ENCODE assay signal across 9 cellular contexts in the genomic region with DNA sequence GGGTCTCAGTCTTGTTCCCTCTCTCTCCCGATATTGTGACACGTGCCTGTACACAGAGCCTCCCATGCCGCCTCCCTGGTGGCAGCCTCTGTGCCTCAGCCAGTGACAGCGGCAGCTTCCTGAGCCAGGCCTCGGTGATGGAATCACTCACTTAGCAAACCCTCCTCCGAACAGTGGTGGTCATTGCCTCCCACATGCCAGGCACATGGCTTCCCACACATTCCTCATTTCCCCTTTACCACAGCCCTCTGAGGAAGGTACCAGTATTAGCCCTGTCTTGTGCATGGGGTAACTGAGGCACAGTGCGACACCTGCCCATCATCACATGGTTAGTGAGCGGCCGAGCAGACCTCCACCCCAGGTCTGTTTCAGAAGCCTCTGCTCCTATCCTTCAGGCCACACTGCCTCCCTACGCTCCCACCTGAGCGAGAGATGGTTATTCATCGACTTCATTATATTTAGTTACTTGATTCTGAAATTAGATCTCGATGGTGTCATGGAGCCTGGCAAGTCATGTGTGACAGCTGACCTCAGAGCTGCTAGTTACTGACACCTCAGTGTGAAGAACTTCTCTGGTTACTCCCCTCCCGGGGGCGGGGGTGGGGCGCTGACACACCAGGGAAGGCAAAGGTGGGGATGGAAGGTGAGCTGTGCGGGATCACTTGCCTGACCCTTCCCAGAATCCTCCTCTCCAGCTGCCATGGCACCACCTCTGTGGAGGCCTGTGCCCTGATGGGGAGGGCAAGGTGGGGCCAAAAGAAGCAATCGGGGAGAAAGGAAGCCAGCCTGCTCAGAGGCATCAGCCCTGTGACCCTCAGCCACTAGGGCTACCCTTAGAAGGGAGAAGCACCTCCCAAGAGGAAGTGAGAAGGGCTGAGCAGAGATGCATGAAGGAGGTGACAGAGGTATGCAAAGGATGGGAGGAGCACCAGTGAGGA. TPM values are rescaled to one million over a fixed set of nuclear protein-coding genes. Genes with fewer than 3 reads are reported as not detected.
A peak's percentile ranks its signal among the peaks of the same experiment; 100 is the strongest.
DNase-seq lines count a peak whose midpoint lies in the region; ATAC-seq and TF ChIP-seq lines count a peak whose summit lies in the region.
"Had no signal": no experiment of that assay in that cellular context is flagged by ENCODE, and none has a peak within 500 bp of the region (broad histone marks: within the 10 kb centered on the region; RNA-seq: fewer than 3 reads in every experiment).

No MANE protein-coding gene starts in this region.

- no peaks in the 10 kb centered on the region for H3K27me3 ChIP-seq in adrenal gland
- H3K27me3 ChIP-seq: heart right ventricle had no signal

- no peak overlapping the region for H3K4me3 ChIP-seq in adrenal gland
- H3K4me3 ChIP-seq: heart right ventricle had no signal

- no peak overlapping the region for H3K27ac ChIP-seq in adrenal gland
- H3K27ac ChIP-seq: heart right ventricle had no signal

- no peak for TF ChIP-seq POLR2A in adrenal gland (IDR thresholded peaks at IDR 0.05)

- no peaks in the 10 kb centered on the region for H3K9me3 Mint-ChIP-seq in stimulated activated naive CD8-positive, alpha-beta T cell treated with anti-CD3 and anti-CD28 coated beads, Interleukin-15, amount 100 ng/mL, for 72 hours

- H3K36me3 ChIP-seq in adrenal gland (replicated peaks in 1 of 2): no peaks in the 10 kb centered on the region
- H3K36me3 ChIP-seq: heart right ventricle had no signal

- H3K4me1 Mint-ChIP-seq in stimulated activated naive CD8-positive, alpha-beta T cell treated with anti-CD3 and anti-CD28 coated beads, Interleukin-15, amount 100 ng/mL, for 72 hours: no peaks in the 10 kb centered on the region
- H3K4me1 Mint-ChIP-seq in T-helper 17 cell: peaks cover 5% of the 10 kb centered on the region

- no peaks in the 10 kb centered on the region for H3K27me3 Mint-ChIP-seq in stimulated activated naive CD8-positive, alpha-beta T cell treated with anti-CD3 and anti-CD28 coated beads, Interleukin-15, amount 100 ng/mL, for 72 hours
- peaks cover 16% of the 10 kb centered on the region for H3K27me3 Mint-ChIP-seq in T-helper 17 cell

- intact Hi-C loops in adrenal gland (cut with DNase I): no loop called here

- DNase-seq in stimulated activated naive CD8-positive, alpha-beta T cell treated with anti-CD3 and anti-CD28 coated beads, Interleukin-15, Interleukin-2, amounts not matched to agents 100 U/mL and 50 U/mL, for 24 hours: no peak
- DNase-seq in stimulated activated naive CD8-positive, alpha-beta T cell treated with anti-CD3 and anti-CD28 coated beads, Interleukin-15, amount 100 ng/mL, for 72 hours: no peak
- no peak for DNase-seq in T-helper 17 cell
- no peak for DNase-seq in A172 (ENCODE audit: low spot score)
- DNase-seq in T-helper 2 cell: no peak
- no peak for DNase-seq in COR-L47 (lab: John Stamatoyannopoulos, UW)
- DNase-seq in adrenal gland: no peak

- H3K4me3 Mint-ChIP-seq in stimulated activated naive CD8-positive, alpha-beta T cell treated with anti-CD3 and anti-CD28 coated beads, Interleukin-15, amount 100 ng/mL, for 72 hours: no peak overlapping the region
- no peak overlapping the region for H3K4me3 Mint-ChIP-seq in T-helper 17 cell

- peaks cover 0 to 7% of the 10 kb centered on the region in 2 donors for H3K4me1 ChIP-seq in adrenal gland (replicated peaks in 1 of 2)
- H3K4me1 ChIP-seq: heart right ventricle had no signal

- H3K9me3 ChIP-seq in T-helper 17 cell (ENCODE audit: control insufficient read depth, low read length, poor library complexity, severe bottlenecking): no peaks in the 10 kb centered on the region
- H3K9me3 ChIP-seq in adrenal gland (replicated peaks in 1 of 3): no peaks in the 10 kb centered on the region
- H3K9me3 ChIP-seq: heart right ventricle had no signal

- WGBS in adrenal gland, 4 donors: 80 to 91% (median 85%) methylated on average over 14 to 18 of the region's 18 CpGs

- no peak overlapping the region for H3K27ac Mint-ChIP-seq in stimulated activated naive CD8-positive, alpha-beta T cell treated with anti-CD3 and anti-CD28 coated beads, Interleukin-15, amount 100 ng/mL, for 72 hours
- no peak overlapping the region for H3K27ac Mint-ChIP-seq in T-helper 17 cell

- peaks cover 2% of the 10 kb centered on the region for H3K36me3 Mint-ChIP-seq in T-helper 17 cell (ENCODE audit: low read depth)

- ATAC-seq in stimulated activated naive CD8-positive, alpha-beta T cell treated with anti-CD3 and anti-CD28 coated beads, Interleukin-15, Interleukin-2, amounts not matched to agents 100 U/mL and 50 U/mL, for 24 hours: peak; percentile 24
- no peak for ATAC-seq in stimulated activated naive CD8-positive, alpha-beta T cell treated with anti-CD3 and anti-CD28 coated beads, Interleukin-15, amount 100 ng/mL, for 72 hours
- ATAC-seq in HG02981 (IDR thresholded peaks at IDR 0.05; ENCODE audit: unreplicated experiment): peak; percentile 63
- peak; percentile 57 for ATAC-seq in T-helper 17 cell

- TF ChIP-seq CTCF in adrenal gland (IDR thresholded peaks at IDR 0.05): no peak

RNA-seq across cellular contexts. Expression of a gene that starts 17.9 kb away (rescaled TPM):
- total RNA-seq in T-helper 17 cell (1 to 10 TPM in 1 of 2 donors, under 1 TPM in 1; 0.21 to 2.8 TPM), adrenal gland (10 to 100 TPM in 2 of 8 donors, 1 to 10 TPM in 6; 1.5 to 12.6 (median 6.0) TPM)
- 5.8 and 10.0 TPM in 2 replicates for total RNA-seq in A172 (2014; rRNA removed; shearing (Covaris generic))
- 10 to 100 TPM in 1 of 3 donors, 1 to 10 TPM in 2; 3.4 to 14.4 (median 8.0) TPM for polyA plus RNA-seq in adrenal gland
